ENCODE assay signal across 8 cellular contexts in the genomic region with DNA sequence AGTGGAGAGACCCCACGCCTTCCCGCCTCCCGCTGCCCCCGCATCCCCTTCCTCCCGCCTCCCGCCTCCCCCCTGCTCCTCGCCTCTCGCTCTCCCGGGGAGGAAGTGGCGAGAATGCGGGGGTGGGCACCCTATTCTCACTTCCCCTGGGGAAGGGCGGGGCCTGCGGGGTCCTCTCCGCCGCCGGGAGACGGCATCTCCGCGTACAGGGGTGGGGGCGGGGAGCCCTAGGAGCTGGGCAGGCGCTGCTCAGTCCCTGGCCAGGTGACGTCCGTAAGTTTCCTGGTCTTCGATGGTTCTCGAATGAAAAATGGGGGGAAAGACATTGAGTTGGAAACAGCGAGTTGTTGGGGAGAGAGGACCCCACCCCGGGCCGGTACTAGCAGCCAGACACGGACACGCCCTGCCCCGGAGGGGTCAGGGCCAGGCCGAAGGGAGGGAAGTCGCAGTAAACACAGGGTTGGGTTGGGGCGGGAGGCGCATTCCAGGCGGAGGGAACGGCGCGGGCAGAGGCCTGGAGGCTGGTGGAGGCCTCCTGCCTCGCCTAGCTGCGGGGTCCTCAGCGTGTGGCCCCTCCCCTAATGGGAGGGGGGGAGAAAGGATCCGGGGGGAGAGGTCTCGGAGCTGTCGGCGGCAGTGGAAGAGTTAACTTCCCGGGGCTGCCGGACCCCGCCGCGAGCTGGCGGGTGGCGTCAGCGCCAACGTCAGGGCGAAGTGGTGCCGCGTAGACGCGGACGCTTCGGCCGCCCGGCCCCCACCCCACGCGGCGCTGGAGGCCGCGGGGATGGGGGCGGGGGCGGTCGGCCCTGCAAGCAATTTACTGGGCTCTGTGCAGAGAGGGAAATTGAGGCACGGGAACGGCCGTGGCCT. TPM values are rescaled to one million over a fixed set of nuclear protein-coding genes. Genes with fewer than 3 reads are reported as not detected.
DNase-seq lines count a peak whose midpoint lies in the region; ATAC-seq, FAIRE-seq and TF ChIP-seq lines count a peak whose summit lies in the region.

No MANE protein-coding gene starts in this region.

- H3K27ac Mint-ChIP-seq in activated naive CD8-positive, alpha-beta T cell treated with anti-CD3 and anti-CD28 coated beads for 36 hours, result peak overlapping the region; percentile 95
- peak overlapping the region; percentile 98 for H3K27ac Mint-ChIP-seq in type B pancreatic cell

- H3K9me3 ChIP-seq in cardiac muscle cell (ENCODE audit: low read depth) (no peaks in the 10 kb centered on the region), ovary (no peaks in the 10 kb centered on the region)

- WGBS in ovary, 3 donors, result 0 to 1% (median 0%) methylated on average over 64 to 75 of the region's 75 CpGs

- TF ChIP-seq EP300 in ovary (IDR thresholded peaks at IDR 0.05), result no peak

- intact Hi-C loops in ovary (cut with DNase I), result no loop called here

- peak overlapping the region; percentile 51 for H3K4me3 ChIP-seq in cardiac muscle cell
- H3K4me3 ChIP-seq in ovary, result peak overlapping the region; percentile 72

- H3K27ac ChIP-seq in 22Rv1, result peak overlapping the region; percentile 75
- peak overlapping the region; percentile 94 for H3K27ac ChIP-seq in cardiac muscle cell
- peak overlapping the region; percentile 95 to 100 for H3K27ac ChIP-seq in ovary

- H3K36me3 Mint-ChIP-seq in activated naive CD8-positive, alpha-beta T cell treated with anti-CD3 and anti-CD28 coated beads for 36 hours, result peaks cover 21% of the 10 kb centered on the region
- no peaks in the 10 kb centered on the region for H3K36me3 Mint-ChIP-seq in type B pancreatic cell

- peak; percentile 51 for ATAC-seq in HG03439 (IDR thresholded peaks at IDR 0.05; ENCODE audit: unreplicated experiment)
- peak; percentile 78 for ATAC-seq in SK-N-SH treated with all-trans-retinoic acid at 6 μM for 48 hours

- peak; percentile 28 for TF ChIP-seq POLR2A in GM12891 (IDR thresholded peaks at IDR 0.05; ENCODE audit: low read depth, low read length)
- TF ChIP-seq POLR2A in ovary (IDR thresholded peaks at IDR 0.05), result peak; percentile 69

- H3K4me1 Mint-ChIP-seq in activated naive CD8-positive, alpha-beta T cell treated with anti-CD3 and anti-CD28 coated beads for 36 hours, result peaks cover 55% of the 10 kb centered on the region
- H3K4me1 Mint-ChIP-seq in type B pancreatic cell (ENCODE audit: unreplicated experiment), result peaks cover 25% of the 10 kb centered on the region

- peak overlapping the region; percentile 85 for H3K4me3 Mint-ChIP-seq in activated naive CD8-positive, alpha-beta T cell treated with anti-CD3 and anti-CD28 coated beads for 36 hours
- H3K4me3 Mint-ChIP-seq in type B pancreatic cell, result peak overlapping the region; percentile 92

- no peaks in the 10 kb centered on the region for H3K27me3 ChIP-seq in cardiac muscle cell
- H3K27me3 ChIP-seq in ovary, result no peaks in the 10 kb centered on the region

- DNase-seq in GM12891 (ENCODE audit: insufficient read length, low spot score) (peak; percentile 90), cardiac muscle cell (ENCODE audit: low read depth in 1 of 2, low spot score in 1 of 2) (peak; percentile 85 to 93), ovary (peak; percentile 95 to 97 (median 96)), type B pancreatic cell (ENCODE audit: extremely low spot score, unreplicated experiment) (no peak)
- peak; percentile 93 for DNase-seq in activated naive CD8-positive, alpha-beta T cell treated with anti-CD3 and anti-CD28 coated beads for 36 hours

- peaks cover 2% of the 10 kb centered on the region for H3K9me3 Mint-ChIP-seq in activated naive CD8-positive, alpha-beta T cell treated with anti-CD3 and anti-CD28 coated beads for 36 hours
- no peaks in the 10 kb centered on the region for H3K9me3 Mint-ChIP-seq in type B pancreatic cell

- no peaks in the 10 kb centered on the region for H3K27me3 Mint-ChIP-seq in activated naive CD8-positive, alpha-beta T cell treated with anti-CD3 and anti-CD28 coated beads for 36 hours
- H3K27me3 Mint-ChIP-seq in type B pancreatic cell, result no peaks in the 10 kb centered on the region

- peak; percentile 96 for FAIRE-seq in GM12891 (lab: Jason Lieb, UNC)

- peaks cover 15% of the 10 kb centered on the region for H3K4me1 ChIP-seq in cardiac muscle cell (ENCODE audit: low read depth)
- H3K4me1 ChIP-seq in ovary (ENCODE audit: insufficient read depth), result peaks cover 7% of the 10 kb centered on the region

- no peaks in the 10 kb centered on the region for H3K36me3 ChIP-seq in cardiac muscle cell
- no peaks in the 10 kb centered on the region for H3K36me3 ChIP-seq in ovary

- TF ChIP-seq CTCF in 22Rv1 (IDR thresholded peaks at IDR 0.05) (no peak), cardiac muscle cell (IDR thresholded peaks at IDR 0.05; ENCODE audit: low read depth, low read length) (no peak), ovary (IDR thresholded peaks at IDR 0.05) (no peak), type B pancreatic cell (conservative IDR thresholded peaks at IDR 0.05) (no peak)

TF ChIP-seq in GM12891, 5 proteins besides CTCF, POLR2A, EP300 and RAD21:
- TF ChIP-seq POU2F2 (IDR thresholded peaks at IDR 0.05; ENCODE audit: low read depth, low read length) (0 out of 2 replicates have a peak, but pooled peaks have one; percentile 47), POLR2AphosphoS5 (IDR thresholded peaks at IDR 0.05; ENCODE audit: low read depth, low read length) (no peak), SPI1 (IDR thresholded peaks at IDR 0.05; ENCODE audit: low read depth, low read length) (peak; percentile 97), PAX5 (IDR thresholded peaks at IDR 0.05; ENCODE audit: insufficient read depth, low read length, severe bottlenecking) (no peak), TAF1 (IDR thresholded peaks at IDR 0.05; ENCODE audit: low read depth, low read length) (peak; percentile 66; the same call in 1 of the 2 replicates)

TF ChIP-seq in SK-N-SH treated with all-trans-retinoic acid at 6 μM for 48 hours, 23 proteins besides CTCF, POLR2A, EP300 and RAD21 (continues in another document):
- TF ChIP-seq ZC3H10 (CRISPR knock-in tag; IDR thresholded peaks at IDR 0.05), result peak; percentile 24
- no peak for TF ChIP-seq PPARA (CRISPR knock-in tag; IDR thresholded peaks at IDR 0.05; ENCODE audit: borderline replicate concordance)
- TF ChIP-seq ZFP3 (CRISPR knock-in tag; IDR thresholded peaks at IDR 0.05), result peak; percentile 67
- TF ChIP-seq, protein P1, sequence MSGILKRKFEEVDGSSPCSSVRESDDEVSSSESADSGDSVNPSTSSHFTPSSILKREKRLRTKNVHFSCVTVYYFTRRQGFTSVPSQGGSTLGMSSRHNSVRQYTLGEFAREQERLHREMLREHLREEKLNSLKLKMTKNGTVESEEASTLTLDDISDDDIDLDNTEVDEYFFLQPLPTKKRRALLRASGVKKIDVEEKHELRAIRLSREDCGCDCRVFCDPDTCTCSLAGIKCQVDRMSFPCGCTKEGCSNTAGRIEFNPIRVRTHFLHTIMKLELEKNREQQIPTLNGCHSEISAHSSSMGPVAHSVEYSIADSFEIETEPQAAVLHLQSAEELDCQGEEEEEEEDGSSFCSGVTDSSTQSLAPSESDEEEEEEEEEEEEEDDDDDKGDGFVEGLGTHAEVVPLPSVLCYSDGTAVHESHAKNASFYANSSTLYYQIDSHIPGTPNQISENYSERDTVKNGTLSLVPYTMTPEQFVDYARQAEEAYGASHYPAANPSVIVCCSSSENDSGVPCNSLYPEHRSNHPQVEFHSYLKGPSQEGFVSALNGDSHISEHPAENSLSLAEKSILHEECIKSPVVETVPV (CRISPR knock-in tag; IDR thresholded peaks at IDR 0.05), result 0 out of 2 replicates have a peak, but pooled peaks have one; percentile 49
- no peak for TF ChIP-seq ZNF8 (CRISPR knock-in tag; IDR thresholded peaks at IDR 0.05)
- 0 out of 2 replicates have a peak, but pooled peaks have one; percentile 6 for TF ChIP-seq SNAI2 (CRISPR knock-in tag; IDR thresholded peaks at IDR 0.05)

RNA-seq across cellular contexts. Expression of a gene that starts 10.4 kb away (rescaled TPM):
- polyA plus RNA-seq in GM12891 (2012; ENCODE audit: low read depth, missing spikeins), result 50.9 TPM
- total RNA-seq in activated naive CD8-positive, alpha-beta T cell treated with anti-CD3 and anti-CD28 coated beads for 36 hours, result 100 to 1,000 TPM; 379 to 398 TPM
- 430 and 496 TPM in 2 replicates for total RNA-seq in cardiac muscle cell
- 262 and 265 TPM in 2 replicates for polyA plus RNA-seq in cardiac muscle cell
- total RNA-seq in ovary, result 1,000 to 10,000 TPM in 2 of 7 donors, 100 to 1,000 TPM in 5; 163 to 1,260 (median 581) TPM
- 100 to 1,000 TPM in 1 of 2 donors, 10 to 100 TPM in 1; 95.2 to 301 TPM for polyA plus RNA-seq in ovary
- 126 and 232 TPM in 2 replicates for total RNA-seq in type B pancreatic cell (ENCODE audit: low replicate concordance)

RNA-seq across cellular contexts. Expression of a gene that starts 17.6 kb away (rescaled TPM):
- polyA plus RNA-seq in GM12891 (2012; ENCODE audit: low read depth, missing spikeins), result 0.85 TPM
- under 1 TPM; 0.29 to 0.32 TPM for total RNA-seq in activated naive CD8-positive, alpha-beta T cell treated with anti-CD3 and anti-CD28 coated beads for 36 hours
- total RNA-seq in cardiac muscle cell, result 2.3 and 3.2 TPM in 2 replicates
- polyA plus RNA-seq in cardiac muscle cell, result 0.38 and 0.72 TPM in 2 replicates
- 10 to 100 TPM in 5 of 7 donors, 1 to 10 TPM in 2; 6.0 to 18.4 (median 11.7) TPM for total RNA-seq in ovary
- 1 to 10 TPM; 2.5 to 9.3 TPM for polyA plus RNA-seq in ovary
- total RNA-seq in type B pancreatic cell (ENCODE audit: low replicate concordance), result 7.8 and 10.2 TPM in 2 replicates

RNA-seq across cellular contexts. Expression of a gene that starts 31.1 kb away (rescaled TPM):
- polyA plus RNA-seq in GM12891 (2012; ENCODE audit: low read depth, missing spikeins), result 202 TPM
- total RNA-seq in activated naive CD8-positive, alpha-beta T cell treated with anti-CD3 and anti-CD28 coated beads for 36 hours, result 100 to 1,000 TPM; 419 to 435 TPM
- total RNA-seq in cardiac muscle cell (446 and 493 TPM in 2 replicates), ovary (100 to 1,000 TPM in 1 of 7 donors, 10 to 100 TPM in 6; 45.0 to 121 (median 77.3) TPM), type B pancreatic cell (ENCODE audit: low replicate concordance) (196 and 223 TPM in 2 replicates)
- polyA plus RNA-seq in cardiac muscle cell (418 and 422 TPM in 2 replicates), ovary (10 to 100 TPM; 38.3 to 66.0 TPM)

RNA-seq across cellular contexts. Expression of a gene that starts 48.6 kb away (rescaled TPM):
- polyA plus RNA-seq in GM12891 (2012; ENCODE audit: low read depth, missing spikeins), result 22.1 TPM
- 10 to 100 TPM; 15.7 to 17.8 TPM for total RNA-seq in activated naive CD8-positive, alpha-beta T cell treated with anti-CD3 and anti-CD28 coated beads for 36 hours
- total RNA-seq in cardiac muscle cell, result 19.6 and 19.7 TPM in 2 replicates
- 12.9 and 14.0 TPM in 2 replicates for polyA plus RNA-seq in cardiac muscle cell
- total RNA-seq in ovary, result 10 to 100 TPM in 6 of 7 donors, 1 to 10 TPM in 1; 9.3 to 64.5 (median 50.3) TPM
- polyA plus RNA-seq in ovary, result 10 to 100 TPM; 13.8 to 16.9 TPM
- 28.8 and 46.7 TPM in 2 replicates for total RNA-seq in type B pancreatic cell (ENCODE audit: low replicate concordance)
